Comparison of ENCODE assay signal across 20 cellular contexts in the genomic region with DNA sequence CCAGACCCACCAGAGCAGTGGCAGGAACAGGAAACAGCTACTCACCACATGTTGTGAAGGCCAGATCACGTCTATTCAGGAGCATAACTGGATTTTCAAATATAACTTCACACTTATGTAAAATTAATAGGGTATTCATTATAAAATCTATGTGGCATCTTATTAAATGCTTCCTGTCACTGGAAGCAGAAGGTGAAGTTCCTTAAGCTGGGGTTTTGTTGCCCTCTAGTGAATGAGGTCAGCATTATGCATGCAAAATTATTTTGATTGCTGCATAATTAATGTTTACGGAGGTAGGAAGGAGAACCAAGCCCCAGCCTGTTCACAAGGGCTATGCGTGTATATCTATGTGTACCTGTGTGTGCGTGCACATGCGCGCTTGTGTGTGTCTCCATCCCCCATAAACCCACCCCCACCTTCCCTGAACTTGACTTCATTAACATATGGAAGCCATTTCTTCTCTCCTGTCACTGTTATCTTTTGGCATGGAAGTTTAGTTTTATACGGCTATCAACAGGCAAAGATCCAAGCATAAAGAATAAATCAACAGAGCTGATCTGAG.
DNase-seq lines count a peak whose midpoint lies in the region; ATAC-seq and TF ChIP-seq lines count a peak whose summit lies in the region.
"Had no signal": no experiment of that assay in that cellular context is flagged by ENCODE, and none has a peak within 500 bp of the region (broad histone marks: within the 10 kb centered on the region; RNA-seq: fewer than 3 reads in every experiment).

No MANE protein-coding gene starts in this region.

- H3K9me3 ChIP-seq in HEK293 (ENCODE audit: control insufficient read depth, insufficient read depth, low read depth, low read length) (no peaks in the 10 kb centered on the region), SK-N-MC (ENCODE audit: low read depth, low read length) (no peaks in the 10 kb centered on the region), thyroid gland (no peaks in the 10 kb centered on the region)
- H3K9me3 ChIP-seq: adrenal gland, gastroesophageal sphincter, uterus had no signal

- TF ChIP-seq CTCF in HEK293 (tag by site-specific recombination; IDR thresholded peaks at IDR 0.05) = 0 out of 2 replicates have a peak, but pooled peaks have one; percentile 15
- TF ChIP-seq CTCF in thyroid gland (IDR thresholded peaks at IDR 0.05) = no peak

- CTCF ChIA-PET in HEK293 (lab: Yijun Ruan, JAX) = interaction anchor here (0.7 to 1.5 kb wide), 2 partner anchors 67 to 158 kb away, joined by 3 to 6 read pairs; no protein-coding TSS in a partner anchor

- DNase-seq in AG08395 (ENCODE audit: low spot score) = peak; percentile 35
- DNase-seq in SK-N-MC (ENCODE audit: low read depth, low spot score) = no peak
- DNase-seq in head of caudate nucleus = peak in 38 of 42 donors; percentile 5 to 73 (median 38)
- no peak for DNase-seq in thyroid gland
- DNase-seq: activated CD4-positive, CD25-positive, alpha-beta regulatory T cell treated with anti-CD3 and anti-CD28 coated beads, Interleukin-2, amount 50 U/mL, for 72 hours; activated effector memory CD4-positive, alpha-beta T cell treated with Interleukin-2 at 50 U/mL for 16 hours; adrenal gland; Caco-2; left ventricle myocardium superior; NCI-H446; SIG-M5; T-helper 2 cell; uterus had no signal

- no peaks in the 10 kb centered on the region for H3K36me3 ChIP-seq in HEK293 (ENCODE audit: control insufficient read depth in 2 of 2, insufficient read depth in 1 of 2, low read length in 2 of 2)
- no peaks in the 10 kb centered on the region for H3K36me3 ChIP-seq in SK-N-MC (ENCODE audit: insufficient read depth, low read length)
- H3K36me3 ChIP-seq in thyroid gland = no peaks in the 10 kb centered on the region
- H3K36me3 ChIP-seq: adrenal gland, gastroesophageal sphincter, uterus had no signal

- H3K4me1 ChIP-seq in HEK293 (ENCODE audit: control insufficient read depth, insufficient read depth, low read length) = no peaks in the 10 kb centered on the region
- no peaks in the 10 kb centered on the region for H3K4me1 ChIP-seq in thyroid gland
- H3K4me1 ChIP-seq: Caco-2, gastroesophageal sphincter, uterus had no signal

- 68 to 80% methylated on average over 7 of the region's 7 CpGs for WGBS in thyroid gland, 2 donors

- no peak for TF ChIP-seq POLR2A in thyroid gland (IDR thresholded peaks at IDR 0.05)

- POLR2A ChIA-PET in HEK293 (lab: Yijun Ruan, JAX) = no interaction called here

- H3K4me3 ChIP-seq in HEK293 (ENCODE audit: low read depth, low read length) = no peak overlapping the region
- peak overlapping the region; percentile 26; the same call in 1 of the 2 replicates for H3K4me3 ChIP-seq in SK-N-MC
- no peak overlapping the region for H3K4me3 ChIP-seq in thyroid gland (replicated peaks in 1 of 3)
- H3K4me3 ChIP-seq: adrenal gland, gastroesophageal sphincter, uterus had no signal

- H3K27me3 ChIP-seq in thyroid gland = no peaks in the 10 kb centered on the region
- H3K27me3 ChIP-seq: adrenal gland, gastroesophageal sphincter, uterus had no signal

- no peak overlapping the region for H3K27ac ChIP-seq in HEK293 (ENCODE audit: extremely low read depth, low read depth, low read length)
- H3K27ac ChIP-seq in SK-N-MC = no peak overlapping the region
- H3K27ac ChIP-seq in thyroid gland = no peak overlapping the region
- H3K27ac ChIP-seq: adrenal gland, gastroesophageal sphincter, HL-60, uterus had no signal

- ATAC-seq in HG02623 (IDR thresholded peaks at IDR 0.05; ENCODE audit: unreplicated experiment) = no peak
- ATAC-seq in HG02973 (IDR thresholded peaks at IDR 0.05; ENCODE audit: unreplicated experiment) = no peak
- no peak for ATAC-seq in GM21367 (IDR thresholded peaks at IDR 0.05; ENCODE audit: unreplicated experiment)
- ATAC-seq: gastroesophageal sphincter, left ventricle myocardium superior, sciatic nerve had no signal

- no peak overlapping the region for H3K9ac ChIP-seq in SK-N-MC (ENCODE audit: insufficient read length)

- intact Hi-C loops in head of caudate nucleus (cut with DNase I) = no loop called here
- intact Hi-C loops in thyroid gland (cut with DNase I) = no loop called here

TF ChIP-seq in HEK293, 187 proteins besides CTCF, POLR2A, EP300 and RAD21:
- TF ChIP-seq ZNF701 (tag by site-specific recombination; IDR thresholded peaks at IDR 0.05) (no peak), ZNF621 (tag by site-specific recombination; IDR thresholded peaks at IDR 0.05) (no peak), ZNF626 (tag by site-specific recombination; IDR thresholded peaks at IDR 0.05) (no peak), OVOL3 (tag by site-specific recombination; IDR thresholded peaks at IDR 0.05) (no peak), ZNF350 (tag by site-specific recombination; IDR thresholded peaks at IDR 0.05) (no peak), ZNF211 (tag by site-specific recombination; IDR thresholded peaks at IDR 0.05; ENCODE audit: low read depth) (no peak), GFI1B (tag by site-specific recombination; IDR thresholded peaks at IDR 0.05) (no peak), ZNF423 (tag by site-specific recombination; IDR thresholded peaks at IDR 0.05) (no peak)

Comparison
In these comparisons a context has a peak if more than half of its experiments do, and no peak if none do; other contexts are left out.
1. DNase-seq: peak in AG08395 (single experiment) and head of caudate nucleus (38 of 42); none in SK-N-MC (single experiment) and thyroid gland (0 of 2).